8 cellular contexts compared by ENCODE assay signal in the genomic region with DNA sequence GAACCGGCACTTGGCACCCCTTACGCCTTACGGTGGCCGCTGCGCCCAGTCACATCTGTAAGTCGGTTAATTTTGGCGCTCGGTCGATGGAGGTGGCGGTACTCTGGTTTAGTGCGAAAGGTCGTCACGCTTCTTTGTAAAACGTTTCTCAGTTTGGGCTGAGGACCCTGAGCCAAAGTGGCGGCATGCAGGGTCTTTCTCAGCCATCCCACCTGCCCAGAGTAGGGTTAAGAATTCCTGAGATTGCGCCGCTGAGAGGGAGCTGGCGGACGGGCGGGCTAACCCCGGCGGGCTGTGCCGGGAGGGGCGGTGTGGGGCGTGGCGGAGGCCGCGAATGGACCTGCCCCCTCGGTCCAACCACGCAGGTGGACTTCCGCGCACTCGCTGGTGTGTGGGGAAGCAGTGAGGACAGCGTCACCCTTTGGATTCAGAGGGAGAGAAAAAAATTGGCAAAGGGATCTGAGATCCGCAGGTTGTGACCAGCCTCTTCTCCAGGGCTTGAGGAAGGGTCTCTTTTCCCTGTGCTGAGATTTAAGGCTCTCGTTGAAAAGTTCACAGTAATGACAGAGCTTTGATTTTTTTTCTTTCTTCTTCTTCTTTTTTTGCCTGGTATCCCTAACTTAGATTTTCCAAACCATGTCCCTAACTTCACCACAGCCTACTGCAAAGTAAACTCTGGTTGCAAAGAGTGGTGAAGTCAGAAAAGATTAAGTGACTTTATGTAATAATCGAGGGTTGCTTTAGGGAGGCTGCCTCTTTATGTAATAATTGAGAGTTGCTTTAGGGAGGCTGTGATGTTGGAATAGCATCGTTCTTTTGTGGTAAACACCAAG. TPM values are rescaled to one million over a fixed set of nuclear protein-coding genes. Genes with fewer than 3 reads are reported as not detected.
A peak's percentile ranks its signal among the peaks of the same experiment; 100 is the strongest.
DNase-seq lines count a peak whose midpoint lies in the region; ATAC-seq, FAIRE-seq and TF ChIP-seq lines count a peak whose summit lies in the region.

No MANE protein-coding gene starts in this region.

- peak overlapping the region; percentile 79 to 98 for H3K27ac ChIP-seq in small intestine (ENCODE audit: low read depth in 1 of 2, low read length in 1 of 2)

- H3K9me3 ChIP-seq in small intestine (ENCODE audit: control insufficient read depth, low read depth), result no peaks in the 10 kb centered on the region

- DNase-seq in ACHN (peak; percentile 91), NCI-H187 (lab: John Stamatoyannopoulos, UW) (peak; percentile 86 to 99), T-helper 9 cell (peak; percentile 70), bronchial epithelial cell (ENCODE audit: low read depth) (peak; percentile 79), iPS-NIHi7 (ENCODE audit: extremely low spot score) (peak; percentile 85), small intestine (peak; percentile 94)

- H3K4me3 ChIP-seq in bronchial epithelial cell (ENCODE audit: low read depth, low read length) (peak overlapping the region; percentile 89), small intestine (ENCODE audit: low read depth in 1 of 2, low read length in 2 of 2) (peak overlapping the region; percentile 37 to 55)

- in situ Hi-C loops in ACHN (cut with HindIII; ENCODE audit: low pct_ligation_motif_present, low pct_unique_long_range_greater_than_20kb, low sequenced_read_pairs), result no loop called here

- no peak for FAIRE-seq in bronchial epithelial cell (lab: Jason Lieb, UNC)
- FAIRE-seq in small intestine (lab: Jason Lieb, UNC), result no peak

- H3K27me3 ChIP-seq in bronchial epithelial cell (ENCODE audit: control insufficient read depth, insufficient read depth, low read length), result no peaks in the 10 kb centered on the region
- no peaks in the 10 kb centered on the region for H3K27me3 ChIP-seq in small intestine (ENCODE audit: control insufficient read depth in 2 of 2, insufficient read depth in 2 of 2, low read length in 2 of 2)

- WGBS in small intestine, 3 donors, result 0 to 1% (median 1%) methylated on average over 34 to 38 of the region's 38 CpGs

- peak; percentile 60 for ATAC-seq in GM18517 (IDR thresholded peaks at IDR 0.05; ENCODE audit: unreplicated experiment)
- peak; percentile 58 for ATAC-seq in HG02981 (IDR thresholded peaks at IDR 0.05; ENCODE audit: unreplicated experiment)

- TF ChIP-seq CTCF in bronchial epithelial cell (IDR thresholded peaks at IDR 0.05; ENCODE audit: insufficient read depth, low read length, severe bottlenecking), result peak; percentile 33

- peaks cover 0 to 16% of the 10 kb centered on the region in 2 donors for H3K4me1 ChIP-seq in small intestine (ENCODE audit: control insufficient read depth in 2 of 2, insufficient read depth in 1 of 2, low read depth in 1 of 2, low read length in 1 of 2)

- H3K36me3 ChIP-seq in bronchial epithelial cell (ENCODE audit: control insufficient read depth, insufficient read depth, low read length) (no peaks in the 10 kb centered on the region), small intestine (ENCODE audit: control insufficient read depth in 2 of 2, insufficient read depth in 2 of 2, low read length in 2 of 2) (no peaks in the 10 kb centered on the region)

RNA-seq across cellular contexts. Expression of a gene that starts 0.6 kb away (rescaled TPM):
- 11.3 and 13.7 TPM in 2 replicates for total RNA-seq in bronchial epithelial cell
- polyA plus RNA-seq in small intestine, result 1 to 10 TPM; 3.8 to 5.0 (median 4.2) TPM

Comparison
In these comparisons a context has a peak if more than half of its experiments do, and no peak if none do; other contexts are left out.
1. Peak in every context shown above with its lines: DNase-seq, ATAC-seq, H3K4me3 ChIP-seq and H3K27ac ChIP-seq.